Comparison of ENCODE assay signal across 28 cellular contexts in the genomic region with DNA sequence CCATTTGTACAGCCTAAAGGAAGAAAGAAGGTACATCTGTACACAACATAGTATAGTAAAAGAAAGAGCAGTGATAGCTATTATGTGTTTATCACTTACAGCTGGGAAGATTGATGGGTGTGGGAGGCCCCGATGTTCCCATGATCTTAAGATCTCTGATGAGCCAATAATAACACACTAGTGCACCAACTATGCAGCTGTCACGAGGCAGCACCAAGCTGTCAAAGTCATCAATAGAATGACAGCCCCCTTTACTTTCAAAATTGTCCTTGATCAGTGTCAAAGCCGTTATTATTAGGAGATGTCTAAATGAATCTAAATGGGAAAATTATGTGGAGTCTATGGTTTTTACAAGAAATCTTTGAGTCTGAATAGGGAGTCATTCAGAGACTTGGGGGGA.
"Had no signal": no experiment of that assay in that cellular context is flagged by ENCODE, and none has a peak within 500 bp of the region (broad histone marks: within the 10 kb centered on the region; RNA-seq: fewer than 3 reads in every experiment).

No MANE protein-coding gene starts in this region.

- H3K9me3 ChIP-seq: gastrocnemius medialis, heart right ventricle, left lung, lower lobe of right lung, pancreas, right lobe of liver, testis, tibial artery had no signal

- DNase-seq: cerebellar nuclear complex; dorsolateral prefrontal cortex; effector CD4-positive, alpha-beta T cell; endodermal cell; foreskin fibroblast; gastrocnemius medialis; heart right ventricle; hippocampal formation; left cardiac atrium; left lung; lower lobe of right lung; naive thymus-derived CD8-positive, alpha-beta T cell; nephron progenitor cell; occipital lobe; pancreas; right lobe of liver; stimulated activated CD4-positive, alpha-beta T cell treated with anti-CD3 and anti-CD28 coated beads, Interleukin-12 subunit alpha, Interleukin-12 subunit beta, amount 100 ng/mL, for 4 hours; stimulated activated CD4-positive, alpha-beta T cell treated with anti-CD3 and anti-CD28 coated beads, Interleukin-1b, Interleukin-23, amount 100 ng/mL, for 48 hours; stimulated activated CD4-positive, alpha-beta T cell treated with anti-CD3 and anti-CD28 coated beads, Interleukin-4, amount 100 ng/mL, for 1 hour; stimulated activated naive CD8-positive, alpha-beta T cell treated with anti-CD3 and anti-CD28 coated beads, Interleukin-15, Interleukin-2, amounts not matched to agents 100 U/mL and 50 U/mL, for 24 hours; substantia nigra; testis; tibial artery had no signal

- H3K36me3 ChIP-seq: gastrocnemius medialis, heart right ventricle, left lung, lower lobe of right lung, pancreas, right lobe of liver, tibial artery had no signal

- H3K4me3 ChIP-seq: dorsolateral prefrontal cortex, gastrocnemius medialis, heart right ventricle, left lung, lower lobe of right lung, pancreas, right lobe of liver, smooth muscle cell, testis, tibial artery had no signal

- H3K9me3 Mint-ChIP-seq: endodermal cell, type B pancreatic cell had no signal

- H3K4me1 Mint-ChIP-seq: naive thymus-derived CD8-positive, alpha-beta T cell; stimulated activated memory B cell treated with anti-CD40 and anti-IgM and Interleukin-4, amounts not matched to agents 10 μg/mL and 1 μg/mL and 100 μg/mL, for 72 hours had no signal

- H3K27ac Mint-ChIP-seq: endodermal cell; naive thymus-derived CD8-positive, alpha-beta T cell; nephron progenitor cell; stimulated activated memory B cell treated with anti-CD40 and anti-IgM and Interleukin-4, amounts not matched to agents 10 μg/mL and 1 μg/mL and 100 μg/mL, for 72 hours; type B pancreatic cell had no signal

- H3K36me3 Mint-ChIP-seq: naive thymus-derived CD8-positive, alpha-beta T cell; stimulated activated memory B cell treated with anti-CD40 and anti-IgM and Interleukin-4, amounts not matched to agents 10 μg/mL and 1 μg/mL and 100 μg/mL, for 72 hours; type B pancreatic cell had no signal

- ATAC-seq: esophagus mucosa; gastrocnemius medialis; left cardiac atrium; left lung; lower lobe of right lung; naive thymus-derived CD8-positive, alpha-beta T cell; pancreas; stimulated activated memory B cell treated with anti-CD40 and anti-IgM and Interleukin-4, amounts not matched to agents 10 μg/mL and 1 μg/mL and 100 μg/mL, for 72 hours; stimulated activated naive CD8-positive, alpha-beta T cell treated with anti-CD3 and anti-CD28 coated beads, Interleukin-15, Interleukin-2, amounts not matched to agents 100 U/mL and 50 U/mL, for 24 hours had no signal

- H3K4me1 ChIP-seq: gastrocnemius medialis, left lung, lower lobe of right lung, pancreas, right lobe of liver, testis, tibial artery had no signal

- H3K27ac ChIP-seq: epithelial cell of prostate, gastrocnemius medialis, heart right ventricle, left lung, lower lobe of right lung, pancreas, right lobe of liver, testis, tibial artery had no signal

- H3K27me3 ChIP-seq: dorsolateral prefrontal cortex, gastrocnemius medialis, heart right ventricle, left lung, pancreas, right lobe of liver, testis had no signal

- H3K4me3 Mint-ChIP-seq: endodermal cell; naive thymus-derived CD8-positive, alpha-beta T cell; nephron progenitor cell; stimulated activated memory B cell treated with anti-CD40 and anti-IgM and Interleukin-4, amounts not matched to agents 10 μg/mL and 1 μg/mL and 100 μg/mL, for 72 hours; type B pancreatic cell had no signal

- H3K4me2 ChIP-seq: smooth muscle cell had no signal
